1 cellular context compared by ENCODE assay signal in the genomic region with DNA sequence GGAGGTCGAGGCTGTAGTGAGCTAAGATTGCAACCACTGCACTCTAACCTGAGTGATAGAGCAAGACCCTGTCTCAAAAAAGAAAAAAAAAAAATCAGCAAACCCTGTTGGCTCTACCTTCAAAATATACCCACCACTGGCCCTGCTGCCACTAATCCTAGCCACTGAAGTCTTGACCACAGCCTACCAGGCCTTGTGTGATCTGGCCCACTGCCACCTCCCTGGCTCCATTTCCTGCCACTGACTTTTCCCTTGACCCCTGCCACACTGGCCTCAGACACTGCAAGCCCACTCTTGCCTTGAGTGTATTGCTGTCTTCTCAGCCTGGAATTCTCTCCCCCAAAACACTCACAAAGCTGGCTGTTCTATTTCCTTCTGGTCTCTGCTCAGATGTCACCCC.
TF ChIP-seq lines count a peak whose summit lies in the region.

No MANE protein-coding gene starts in this region.

TF ChIP-seq in K562, 482 proteins besides CTCF, POLR2A, EP300 and RAD21:
- TF ChIP-seq EGR1 (conservative IDR thresholded peaks at IDR 0.05) = no peak
- 0 out of 2 replicates have a peak, but pooled peaks have one; percentile 15 for TF ChIP-seq NFIC (IDR thresholded peaks at IDR 0.05)
- TF ChIP-seq, protein P1, sequence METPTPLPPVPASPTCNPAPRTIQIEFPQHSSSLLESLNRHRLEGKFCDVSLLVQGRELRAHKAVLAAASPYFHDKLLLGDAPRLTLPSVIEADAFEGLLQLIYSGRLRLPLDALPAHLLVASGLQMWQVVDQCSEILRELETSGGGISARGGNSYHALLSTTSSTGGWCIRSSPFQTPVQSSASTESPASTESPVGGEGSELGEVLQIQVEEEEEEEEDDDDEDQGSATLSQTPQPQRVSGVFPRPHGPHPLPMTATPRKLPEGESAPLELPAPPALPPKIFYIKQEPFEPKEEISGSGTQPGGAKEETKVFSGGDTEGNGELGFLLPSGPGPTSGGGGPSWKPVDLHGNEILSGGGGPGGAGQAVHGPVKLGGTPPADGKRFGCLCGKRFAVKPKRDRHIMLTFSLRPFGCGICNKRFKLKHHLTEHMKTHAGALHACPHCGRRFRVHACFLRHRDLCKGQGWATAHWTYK (CRISPR knock-in tag; IDR thresholded peaks at IDR 0.05) = 0 out of 2 replicates have a peak, but pooled peaks have one; percentile 54
